Comparison of ENCODE assay signal across 9 cellular contexts in genomic region chr3:152026033-152026556, GRCh38.
A peak's percentile ranks its signal among the peaks of the same experiment; 100 is the strongest.
DNase-seq lines count a peak whose midpoint lies in the region; FAIRE-seq and TF ChIP-seq lines count a peak whose summit lies in the region.
"Had no signal": no experiment of that assay in that cellular context is flagged by ENCODE, and none has a peak within 500 bp of the region (broad histone marks: within the 10 kb centered on the region; RNA-seq: fewer than 3 reads in every experiment).

No MANE protein-coding gene starts in this region.

- no peaks in the 10 kb centered on the region for H3K36me3 ChIP-seq in HEK293 (ENCODE audit: control insufficient read depth in 2 of 2, insufficient read depth in 1 of 2, low read length in 2 of 2)

- TF ChIP-seq CTCF in HEK293 (tag by site-specific recombination; IDR thresholded peaks at IDR 0.05) (no peak), RWPE1 (conservative IDR thresholded peaks at IDR 0.05; ENCODE audit: low read depth) (peak; percentile 43)

- POLR2A ChIA-PET in HEK293 (lab: Yijun Ruan, JAX), result no interaction called here
- POLR2A ChIA-PET in RWPE1 (lab: Yijun Ruan, JAX; ENCODE audit: low non-redundant PET), result no interaction called here

- FAIRE-seq in A204.1 (lab: Jason Lieb, UNC), result peak; percentile 76

- peak; percentile 65 for DNase-seq in RWPE1 (ENCODE audit: low spot score)
- DNase-seq in fibroblast of the conjunctiva (ENCODE audit: low read depth), result peak; percentile 78
- DNase-seq in T-helper 1 cell, result no peak
- DNase-seq in HPDE6-E6E7 (ENCODE audit: extremely low spot score), result no peak
- DNase-seq in activated CD4-positive, alpha-beta T cell treated with anti-CD3 and anti-CD28 coated beads for 1 hour, result no peak
- DNase-seq in activated CD4-positive, CD25-positive, alpha-beta regulatory T cell (lab: John Stamatoyannopoulos, UW), result no peak
- DNase-seq: activated naive CD8-positive, alpha-beta T cell treated with anti-CD3 and anti-CD28 coated beads, Interleukin-2, amount 50 U/mL, for 24 hours had no signal

- CTCF ChIA-PET in HEK293 (lab: Yijun Ruan, JAX) (interaction anchor here (0.6 to 0.7 kb wide), 3 partner anchors 46 to 1262 kb away, joined by 3 to 4 read pairs (median 4); no protein-coding TSS in a partner anchor), RWPE1 (lab: Yijun Ruan, JAX) (interaction anchor here (0.6 to 1.9 kb wide), 9 partner anchors 21 to 492 kb away, joined by 3 to 10 read pairs (median 4); no protein-coding TSS in a partner anchor)

- H3K4me1 ChIP-seq in HEK293 (ENCODE audit: control insufficient read depth, insufficient read depth, low read length), result no peaks in the 10 kb centered on the region

- H3K27ac ChIP-seq in HEK293 (ENCODE audit: extremely low read depth, low read depth, low read length) (no peak overlapping the region), RWPE1 (no peak overlapping the region)

- H3K4me3 ChIP-seq in HEK293 (ENCODE audit: low read depth, low read length), result no peak overlapping the region

- H3K9me3 ChIP-seq in HEK293 (ENCODE audit: control insufficient read depth, insufficient read depth, low read depth, low read length), result no peaks in the 10 kb centered on the region

TF ChIP-seq in HEK293, 187 proteins besides CTCF, POLR2A, EP300 and RAD21:
- TF ChIP-seq ZNF791 (tag by site-specific recombination; IDR thresholded peaks at IDR 0.05) (no peak), ZNF830 (tag by site-specific recombination; IDR thresholded peaks at IDR 0.05; ENCODE audit: low read depth) (no peak), PRDM6 (tag by site-specific recombination; IDR thresholded peaks at IDR 0.05) (peak; percentile 37; the same call in 1 of the 2 replicates), HOXD13 (CRISPR knock-in tag; IDR thresholded peaks at IDR 0.05; ENCODE audit: borderline replicate concordance) (0 out of 2 replicates have a peak, but pooled peaks have one; percentile 48)

Comparison
In these comparisons a context has a peak if more than half of its experiments do, and no peak if none do; other contexts are left out.
1. DNase-seq: peak in RWPE1 (single experiment) and fibroblast of the conjunctiva (single experiment); none in T-helper 1 cell (0 of 5), HPDE6-E6E7 (single experiment), activated CD4-positive, alpha-beta T cell treated with anti-CD3 and anti-CD28 coated beads for 1 hour (single experiment) and activated CD4-positive, CD25-positive, alpha-beta regulatory T cell (0 of 4).